ENCODE assay signal across 8 cellular contexts in genomic region chr12:53219956-53220856, GRCh38. TPM values are rescaled to one million over a fixed set of nuclear protein-coding genes. Genes with fewer than 3 reads are reported as not detected.
A peak's percentile ranks its signal among the peaks of the same experiment; 100 is the strongest.
DNase-seq lines count a peak whose midpoint lies in the region; ATAC-seq lines count a peak whose summit lies in the region.

No MANE protein-coding gene starts in this region.

- no peaks in the 10 kb centered on the region for H3K9me3 Mint-ChIP-seq in activated T-cell treated with anti-CD3 and anti-CD28 coated beads, Interleukin-2, amount 50 U/mL, for 4 hours

- ATAC-seq in HG03025 (IDR thresholded peaks at IDR 0.05; ENCODE audit: low FRiP score, unreplicated experiment) (peak; percentile 32), esophagus mucosa (peak; percentile 16)
- peak; percentile 61 to 62 for ATAC-seq in activated T-cell treated with anti-CD3 and anti-CD28 coated beads, Interleukin-2, amount 50 U/mL, for 4 hours
- ATAC-seq in stimulated activated naive CD8-positive, alpha-beta T cell treated with anti-CD3 and anti-CD28 coated beads, Interleukin-15, Interleukin-2, amounts not matched to agents 100 U/mL and 50 U/mL, for 24 hours = peak; percentile 24

- peaks cover 83% of the 10 kb centered on the region for H3K4me1 Mint-ChIP-seq in activated T-cell treated with anti-CD3 and anti-CD28 coated beads, Interleukin-2, amount 50 U/mL, for 4 hours (ENCODE audit: low read depth)

- DNase-seq in NCI-H2081 (lab: John Stamatoyannopoulos, UW) = peak; percentile 17 to 46
- DNase-seq in NCI-H2081 treated with DMSO at 0.1 percent for 48 hours (lab: John Stamatoyannopoulos, UW) = no peak
- DNase-seq in NOMO-1 treated with dmso at 0.1 percent for 144 hours (lab: John Stamatoyannopoulos, UW; ENCODE audit: unreplicated experiment) = peak; percentile 37
- DNase-seq in activated T-cell treated with anti-CD3 and anti-CD28 coated beads, Interleukin-2, amount 50 U/mL, for 4 hours = peak; percentile 61
- peak; percentile 50 for DNase-seq in myocyte (ENCODE audit: low read depth)
- DNase-seq in stimulated activated naive CD8-positive, alpha-beta T cell treated with anti-CD3 and anti-CD28 coated beads, Interleukin-15, Interleukin-2, amounts not matched to agents 100 U/mL and 50 U/mL, for 24 hours = peak; percentile 82

- peaks cover 4% of the 10 kb centered on the region for H3K36me3 Mint-ChIP-seq in activated T-cell treated with anti-CD3 and anti-CD28 coated beads, Interleukin-2, amount 50 U/mL, for 4 hours (ENCODE audit: insufficient read depth)

- peak overlapping the region; percentile 93 for H3K4me3 Mint-ChIP-seq in activated T-cell treated with anti-CD3 and anti-CD28 coated beads, Interleukin-2, amount 50 U/mL, for 4 hours

- no peaks in the 10 kb centered on the region for H3K27me3 Mint-ChIP-seq in activated T-cell treated with anti-CD3 and anti-CD28 coated beads, Interleukin-2, amount 50 U/mL, for 4 hours (ENCODE audit: low read depth)

RNA-seq across cellular contexts. Expression of gene RARG, which starts 11.8 kb away (rescaled TPM):
- total RNA-seq in activated T-cell treated with anti-CD3 and anti-CD28 coated beads, Interleukin-2, amount 50 U/mL, for 4 hours = 10 to 100 TPM; 34.4 to 38.4 (median 38.0) TPM
- total RNA-seq in esophagus mucosa (168 TPM), myocyte (15.4 and 22.7 TPM in 2 replicates)
- polyA plus RNA-seq in myocyte (2012) = 21.9 TPM

RNA-seq across cellular contexts. Expression of gene ITGB7, which starts 13.2 kb away (rescaled TPM):
- 100 to 1,000 TPM in 2 of 3 donors, 10 to 100 TPM in 1; 82.1 to 140 (median 124) TPM for total RNA-seq in activated T-cell treated with anti-CD3 and anti-CD28 coated beads, Interleukin-2, amount 50 U/mL, for 4 hours
- total RNA-seq in esophagus mucosa (7.0 TPM), myocyte (0.16 and 0.32 TPM in 2 replicates)
- polyA plus RNA-seq in myocyte (2012) = 0.10 TPM

RNA-seq across cellular contexts. Expression of gene CSAD, which starts 39.5 kb away (rescaled TPM):
- 10 to 100 TPM in 1 of 3 donors, 1 to 10 TPM in 2; 8.0 to 10.6 (median 9.3) TPM for total RNA-seq in activated T-cell treated with anti-CD3 and anti-CD28 coated beads, Interleukin-2, amount 50 U/mL, for 4 hours
- total RNA-seq in esophagus mucosa = 17.1 TPM
- 5.6 and 15.5 TPM in 2 replicates for total RNA-seq in myocyte
- 39.8 TPM for polyA plus RNA-seq in myocyte (2012)

RNA-seq across cellular contexts. Expression of gene ZNF740, which starts 39.7 kb away (rescaled TPM):
- total RNA-seq in activated T-cell treated with anti-CD3 and anti-CD28 coated beads, Interleukin-2, amount 50 U/mL, for 4 hours = 10 to 100 TPM; 29.7 to 41.5 (median 36.6) TPM
- total RNA-seq in esophagus mucosa (19.6 TPM), myocyte (7.4 and 9.2 TPM in 2 replicates)
- polyA plus RNA-seq in myocyte (2012) = 11.1 TPM

RNA-seq across cellular contexts. Expression of gene ESPL1, which starts 47.9 kb away (rescaled TPM):
- 10 to 100 TPM; 19.9 to 21.9 (median 20.0) TPM for total RNA-seq in activated T-cell treated with anti-CD3 and anti-CD28 coated beads, Interleukin-2, amount 50 U/mL, for 4 hours
- total RNA-seq in esophagus mucosa = 33.8 TPM
- total RNA-seq in myocyte = 0.36 and 0.53 TPM in 2 replicates
- 0.42 TPM for polyA plus RNA-seq in myocyte (2012)

Comparison
In these comparisons a context has a peak if more than half of its experiments do, and no peak if none do; other contexts are left out.
1. RNA of gene ITGB7, which starts 13.2 kb away (total RNA-seq): 82.1 to 140 TPM in activated T-cell treated with anti-CD3 and anti-CD28 coated beads, Interleukin-2, amount 50 U/mL, for 4 hours; 7.0 TPM in esophagus mucosa (single experiment) and 0.16 to 0.32 TPM in myocyte; every median in the first group is over 10 times any median in the second.
2. Peak in every context shown above with its lines, with median percentiles within 50 percentile points of each other: ATAC-seq.